8 cellular contexts compared by ENCODE assay signal in genomic region chr1:92299477-92300125, GRCh38. TPM values are rescaled to one million over a fixed set of nuclear protein-coding genes. Genes with fewer than 3 reads are reported as not detected.
DNase-seq lines count a peak whose midpoint lies in the region; ATAC-seq, FAIRE-seq and TF ChIP-seq lines count a peak whose summit lies in the region.

No MANE protein-coding gene starts in this region.

- peak overlapping the region; percentile 95 to 99 (median 98) for H3K4me3 Mint-ChIP-seq in CD4-positive, alpha-beta memory T cell

- H3K9me3 Mint-ChIP-seq in CD4-positive, alpha-beta memory T cell, result no peaks in the 10 kb centered on the region

- SMC1A ChIA-PET in GM12878 (lab: Charles Lee; ENCODE audit: uncharacterized antibody, unreplicated experiment), result interaction anchor here (0.8 to 1.5 kb wide), 3 partner anchors 9 to 180 kb away, joined by 3 to 4 read pairs (median 4); no protein-coding TSS in a partner anchor

- H3K4me2 ChIP-seq in GM12878 (ENCODE audit: control insufficient read depth, insufficient read depth), result peak overlapping the region; percentile 91

- no peak for TF ChIP-seq EP300 in GM12878 (IDR thresholded peaks at IDR 0.05; ENCODE audit: borderline replicate concordance in 1 of 2, control insufficient read depth in 1 of 2, low read depth in 2 of 2, low read length in 2 of 2)

- peak overlapping the region; percentile 75 to 87 for H3K4me3 ChIP-seq in CD4-positive, alpha-beta memory T cell (ENCODE audit: low read length in 2 of 2)
- H3K4me3 ChIP-seq in GM12878, result peak overlapping the region; percentile 99
- peak overlapping the region; percentile 51 to 90 for H3K4me3 ChIP-seq in aorta (ENCODE audit: low read length in 2 of 2)

- TF ChIP-seq POLR2A in GM12878 (IDR thresholded peaks at IDR 0.05; ENCODE audit: low read depth, low read length), result no peak

- in situ Hi-C loops in KBM-7 (cut with MboI; ENCODE audit: low pct_unique_long_range_greater_than_20kb, low sequenced_read_pairs), result loop anchor here (25.0 kb wide), 1 partner anchor 313 kb away; no protein-coding TSS in a partner anchor
- in situ Hi-C loops in GM12878 (cut with MboI), result no loop called here

- H3K4me1 ChIP-seq in CD4-positive, alpha-beta memory T cell (ENCODE audit: insufficient read depth, low read length), result peaks cover 29% of the 10 kb centered on the region
- H3K4me1 ChIP-seq in GM12878 (ENCODE audit: control insufficient read depth, insufficient read depth, low read length) (no peaks in the 10 kb centered on the region), aorta (ENCODE audit: control insufficient read depth in 1 of 2, insufficient read depth in 2 of 2, low read length in 2 of 2) (no peaks in the 10 kb centered on the region)

- peaks cover 8% of the 10 kb centered on the region for H3K36me3 ChIP-seq in CD4-positive, alpha-beta memory T cell (ENCODE audit: insufficient read depth, low read length)
- H3K36me3 ChIP-seq in GM12878 (ENCODE audit: control insufficient read depth in 2 of 2, insufficient read depth in 2 of 2, low read length in 1 of 2) (no peaks in the 10 kb centered on the region; a peak in 2 of 4 replicates), aorta (ENCODE audit: control insufficient read depth in 1 of 2, insufficient read depth in 2 of 2, low read length in 1 of 2) (no peaks in the 10 kb centered on the region)

- peak overlapping the region; percentile 88 for H3K27ac ChIP-seq in CD4-positive, alpha-beta memory T cell (ENCODE audit: low read depth, low read length)
- H3K27ac ChIP-seq in GM12878 (ENCODE audit: control insufficient read depth, insufficient read depth), result peak overlapping the region; percentile 93
- no peak overlapping the region for H3K27ac ChIP-seq in aorta (ENCODE audit: low read depth in 1 of 2, low read length in 2 of 2)

- CTCF ChIA-PET in CD4-positive, alpha-beta memory T cell (lab: Charles Lee; ENCODE audit: partially characterized antibody), result interaction anchor here (1.3 to 3.7 kb wide), 3 partner anchors 9 to 15 kb away, joined by 4 to 19 read pairs (median 12); no protein-coding TSS in a partner anchor
- CTCF ChIA-PET in GM12878 (lab: Yijun Ruan, JAX), result interaction anchor here (0.7 to 1.1 kb wide), 3 partner anchors 11 to 303 kb away, joined by 3 to 4 read pairs (median 3); no protein-coding TSS in a partner anchor

- intact Hi-C loops in CD4-positive, alpha-beta memory T cell (cut with micrococcal nuclease), result loop anchor here (5.0 kb wide), 3 partner anchors 188 to 797 kb away; partner anchors contain the start of genes BTBD8, CDC7 and GFI1
- intact Hi-C loops in GM12878 (cut with micrococcal nuclease; ENCODE audit: unreplicated experiment), result loop anchor here (5.0 to 10.0 kb wide), 4 partner anchors 238 to 795 kb away; partner anchors contain the start of genes CDC7 and RPL5
- intact Hi-C loops in aorta (cut with DNase I), result loop anchor here (5.0 to 10.0 kb wide), 3 partner anchors 305 to 797 kb away; partner anchors contain the start of genes CDC7 (in 1 of the 2) and RPL5 (in 1 of the 2)

- 26% methylated on average over 9 of the region's 9 CpGs for WGBS in GM12878 (ENCODE audit: insufficient coverage, insufficient replicate concordance, low lambda C conversion rate, missing lambda C conversion rate)
- 33 to 34% methylated on average over 9 of the region's 9 CpGs for WGBS in aorta, 2 donors

- RAD21 ChIA-PET in GM12878 (lab: Charles Lee; ENCODE audit: unreplicated experiment), result interaction anchor here (1.1 to 2.4 kb wide), 2 partner anchors 11 to 367 kb away, joined by 3 to 11 read pairs; no protein-coding TSS in a partner anchor

- H3K79me2 ChIP-seq in GM12878 (ENCODE audit: control insufficient read depth, insufficient read depth, low read length), result peaks cover 33% of the 10 kb centered on the region

- H4K20me1 ChIP-seq in GM12878 (ENCODE audit: control insufficient read depth, insufficient read depth), result no peaks in the 10 kb centered on the region

- FAIRE-seq in GM12878 (lab: Jason Lieb, UNC), result no peak

- no TSS peak for BruUV-seq in GM12878 (replicated peaks; lab: Mats Ljungman, UMichigan)

- H3K9me3 ChIP-seq in CD4-positive, alpha-beta memory T cell (ENCODE audit: control insufficient read depth in 1 of 2, low read length in 2 of 2), result no peaks in the 10 kb centered on the region
- H3K9me3 ChIP-seq in GM12878 (replicated peaks; ENCODE audit: control insufficient read depth, insufficient read depth, low read length), result no peaks in the 10 kb centered on the region
- H3K9me3 ChIP-seq in aorta (ENCODE audit: control insufficient read depth, low read length), result no peaks in the 10 kb centered on the region

- no peak for TF ChIP-seq RAD21 in GM12878 (IDR thresholded peaks at IDR 0.05; ENCODE audit: insufficient read depth, low read depth, low read length)

- TF ChIP-seq CTCF in GM12878 (IDR thresholded peaks at IDR 0.05 in 2 of 3, conservative IDR thresholded peaks at IDR 0.05 in 1 of 3; ENCODE audit: control insufficient read depth in 2 of 3, extremely low read depth in 1 of 3, insufficient read depth in 1 of 3, low read depth in 3 of 3, low read length in 3 of 3), result no peak

- peak overlapping the region; percentile 98 for H2AFZ ChIP-seq in GM12878 (ENCODE audit: control insufficient read depth, low read depth, low read length)

- H3K27me3 ChIP-seq in CD4-positive, alpha-beta memory T cell (ENCODE audit: insufficient read depth, low read length), result no peaks in the 10 kb centered on the region
- H3K27me3 ChIP-seq in GM12878 (replicated peaks in 1 of 2; ENCODE audit: control insufficient read depth in 2 of 2, insufficient read depth in 2 of 2, low read length in 1 of 2), result no peaks in the 10 kb centered on the region
- H3K27me3 ChIP-seq in aorta (ENCODE audit: control insufficient read depth in 1 of 2, insufficient read depth in 2 of 2, low read length in 1 of 2), result no peaks in the 10 kb centered on the region

- H3K36me3 Mint-ChIP-seq in CD4-positive, alpha-beta memory T cell, result peaks cover 24 to 48% of the 10 kb centered on the region in 2 donors

- peak overlapping the region; percentile 97 for H3K9ac ChIP-seq in GM12878 (ENCODE audit: control insufficient read depth, insufficient read depth, low read length)

- POLR2A ChIA-PET in CD4-positive, alpha-beta memory T cell (lab: Charles Lee; ENCODE audit: partially characterized antibody), result interaction anchor here (0.9 to 2.8 kb wide), 9 partner anchors 9 to 304 kb away, joined by 3 to 12 read pairs (median 4); no protein-coding TSS in a partner anchor
- POLR2A ChIA-PET in GM12878 (lab: Charles Lee), result interaction anchor here (0.6 to 0.9 kb wide), 3 partner anchors 36 to 265 kb away, joined by 3 read pairs; no protein-coding TSS in a partner anchor

- ATAC-seq in GM12878, result peak; percentile 10
- no peak for ATAC-seq in aorta (ENCODE audit: low FRiP score)
- ATAC-seq in GM21528 (IDR thresholded peaks at IDR 0.05; ENCODE audit: low FRiP score, unreplicated experiment), result no peak

- no peaks in the 10 kb centered on the region for H3K27me3 Mint-ChIP-seq in CD4-positive, alpha-beta memory T cell

- peaks cover 23 to 51% (median 26%) of the 10 kb centered on the region in 4 donors for H3K4me1 Mint-ChIP-seq in CD4-positive, alpha-beta memory T cell

- peak overlapping the region; percentile 87 to 99 (median 98) for H3K27ac Mint-ChIP-seq in CD4-positive, alpha-beta memory T cell

- DNase-seq in CD4-positive, alpha-beta memory T cell, result no peak
- peak; percentile 37 for DNase-seq in KBM-7
- no peak for DNase-seq in GM12878 (ENCODE audit: low read depth, low spot score)
- peak; percentile 3 to 9 for DNase-seq in lung microvascular endothelial cell (ENCODE audit: low read depth in 2 of 2)
- no peak for DNase-seq in aorta
- no peak for DNase-seq in activated CD4-positive, CD25-positive, alpha-beta regulatory T cell (lab: John Stamatoyannopoulos, UW)
- no peak for DNase-seq in cortex of kidney (lab: John Stamatoyannopoulos, UW)

RNA-seq across cellular contexts. Expression of gene RPAP2, which starts 0.7 kb away (rescaled TPM):
- total RNA-seq in CD4-positive, alpha-beta memory T cell, result 10 to 100 TPM; 39.0 to 44.0 TPM
- 10 to 100 TPM; 16.1 to 24.4 TPM for polyA plus RNA-seq in CD4-positive, alpha-beta memory T cell
- 50.5 and 50.9 TPM in 2 replicates for total RNA-seq in GM12878 (2013; cell fraction: nucleolus; rRNA removed)
- total RNA-seq in GM12878 (2014; rRNA removed) (11.4 and 13.4 TPM in 2 replicates), GM12878 (2014; rRNA removed; fragmentation: Illumina TruSeq; extraction: Trizol) (19.7 and 20.0 TPM in 2 replicates), GM12878 (2021) (20.4 and 22.7 TPM in 2 replicates), lung microvascular endothelial cell (1.7 and 2.6 TPM in 2 replicates), aorta (10 to 100 TPM; 31.2 to 31.3 TPM)
- 3.9 TPM for polyA plus RNA-seq in GM12878 (2011; ENCODE audit: low read depth)
- polyA plus RNA-seq in GM12878 (2011; rRNA removed) (20.7 and 34.5 TPM in 2 replicates), GM12878 (2014; fragmentation: Illumina TruSeq; extraction: Trizol) (23.3 and 29.8 TPM in 2 replicates), GM12878 (2014; fragmentation: Nextera tagmentation; extraction: Ambion mirVana) (10 to 100 TPM; 20.2 to 24.0 TPM), GM12878 (2014; rRNA removed) (6.1 and 11.4 TPM in 2 replicates), GM12878 (2016; fragmentation: Nextera tagmentation; extraction: Ambion mirVana) (10 to 100 TPM; 35.4 to 39.5 TPM), aorta (10 to 100 TPM in 1 of 2 donors, 1 to 10 TPM in 1; 4.9 to 10.8 TPM)
- polyA plus RNA-seq in GM12878 (2011; cell fraction: cytosol; rRNA removed), result 4.8 and 8.4 TPM in 2 replicates
- 8.5 and 8.8 TPM in 2 replicates for polyA plus RNA-seq in GM12878 (2011; cell fraction: nucleus; rRNA removed)
- polyA plus RNA-seq in GM12878 (2012), result 7.9 and 12.7 TPM in 2 replicates
- polyA minus RNA-seq in GM12878 (2011; rRNA and poly(A)+ RNA removed), result 6.3 and 17.9 TPM in 2 replicates
- 6.1 and 6.2 TPM in 2 replicates for polyA minus RNA-seq in GM12878 (2011; cell fraction: cytosol; rRNA and poly(A)+ RNA removed)
- polyA minus RNA-seq in GM12878 (2011; cell fraction: nucleus; rRNA and poly(A)+ RNA removed), result 5.3 and 11.7 TPM in 2 replicates

RNA-seq across cellular contexts. Expression of gene GLMN, which starts 0.8 kb away (rescaled TPM):
- total RNA-seq in CD4-positive, alpha-beta memory T cell, result 10 to 100 TPM; 13.9 to 14.7 TPM
- polyA plus RNA-seq in CD4-positive, alpha-beta memory T cell, result 10 to 100 TPM; 12.5 to 13.4 TPM
- total RNA-seq in GM12878 (2013; cell fraction: nucleolus; rRNA removed), result 50.5 and 56.5 TPM in 2 replicates
- total RNA-seq in GM12878 (2014; rRNA removed) (13.3 and 17.1 TPM in 2 replicates), GM12878 (2014; rRNA removed; fragmentation: Illumina TruSeq; extraction: Trizol) (17.6 and 18.1 TPM in 2 replicates), GM12878 (2021) (11.5 TPM in 2 replicates), lung microvascular endothelial cell (5.4 and 5.8 TPM in 2 replicates), aorta (1 to 10 TPM; 7.6 to 9.9 TPM)
- 5.5 TPM for polyA plus RNA-seq in GM12878 (2011; ENCODE audit: low read depth)
- polyA plus RNA-seq in GM12878 (2011; rRNA removed) (15.3 and 28.0 TPM in 2 replicates), GM12878 (2014; fragmentation: Illumina TruSeq; extraction: Trizol) (15.4 and 20.9 TPM in 2 replicates), GM12878 (2014; fragmentation: Nextera tagmentation; extraction: Ambion mirVana) (10 to 100 TPM; 18.2 to 20.6 TPM), GM12878 (2014; rRNA removed) (11.0 and 14.4 TPM in 2 replicates), GM12878 (2016; fragmentation: Nextera tagmentation; extraction: Ambion mirVana) (10 to 100 TPM; 30.0 to 33.7 TPM), aorta (1 to 10 TPM; 5.6 to 6.9 TPM)
- polyA plus RNA-seq in GM12878 (2011; cell fraction: cytosol; rRNA removed), result 2.5 and 2.8 TPM in 2 replicates
- polyA plus RNA-seq in GM12878 (2011; cell fraction: nucleus; rRNA removed), result 15.0 and 18.6 TPM in 2 replicates
- 10.6 and 11.0 TPM in 2 replicates for polyA plus RNA-seq in GM12878 (2012)
- polyA minus RNA-seq in GM12878 (2011; rRNA and poly(A)+ RNA removed), result 2.5 and 5.0 TPM in 2 replicates
- polyA minus RNA-seq in GM12878 (2011; cell fraction: cytosol; rRNA and poly(A)+ RNA removed), result 1.9 and 2.1 TPM in 2 replicates
- polyA minus RNA-seq in GM12878 (2011; cell fraction: nucleus; rRNA and poly(A)+ RNA removed), result 7.5 and 11.1 TPM in 2 replicates

Comparison
In these comparisons a context has a peak if more than half of its experiments do, and no peak if none do; other contexts are left out.
1. DNase-seq: peak in KBM-7 (single experiment) and lung microvascular endothelial cell (2 of 2); none in CD4-positive, alpha-beta memory T cell (0 of 5), GM12878 (single experiment), aorta (0 of 2), activated CD4-positive, CD25-positive, alpha-beta regulatory T cell (0 of 4) and cortex of kidney (single experiment).
2. H3K27ac ChIP-seq: peak in CD4-positive, alpha-beta memory T cell (single experiment) and GM12878 (single experiment); none in aorta (0 of 2).
3. Peak in every context shown above with its lines, with median percentiles within 50 percentile points of each other: H3K4me3 ChIP-seq.